Comparison of ENCODE assay signal across 12 cellular contexts in genomic region chr3:178676942-178677606, GRCh38.
DNase-seq lines count a peak whose midpoint lies in the region; ATAC-seq, FAIRE-seq and TF ChIP-seq lines count a peak whose summit lies in the region.
"Had no signal": no experiment of that assay in that cellular context is flagged by ENCODE, and none has a peak within 500 bp of the region (broad histone marks: within the 10 kb centered on the region; RNA-seq: fewer than 3 reads in every experiment).

No MANE protein-coding gene starts in this region.

- ATAC-seq in GM19351 (IDR thresholded peaks at IDR 0.05; ENCODE audit: unreplicated experiment): peak; percentile 81
- peak; percentile 76 for ATAC-seq in HG02759 (IDR thresholded peaks at IDR 0.05; ENCODE audit: unreplicated experiment)
- peak; percentile 41 for ATAC-seq in HG03558 (IDR thresholded peaks at IDR 0.05; ENCODE audit: extremely low read depth, unreplicated experiment)

- H3K36me3 Mint-ChIP-seq in progenitor cell of endocrine pancreas (ENCODE audit: insufficient read depth): no peaks in the 10 kb centered on the region
- H3K36me3 Mint-ChIP-seq: immature natural killer cell had no signal

- TF ChIP-seq POLR2A in GM12891 (IDR thresholded peaks at IDR 0.05; ENCODE audit: low read depth, low read length): no peak
- TF ChIP-seq POLR2A in erythroblast (IDR thresholded peaks at IDR 0.05; ENCODE audit: low read length): no peak

- no peak overlapping the region for H3K4me3 Mint-ChIP-seq in progenitor cell of endocrine pancreas (ENCODE audit: low read depth)
- H3K4me3 Mint-ChIP-seq: HFFc6, immature natural killer cell had no signal

- H3K9me3 Mint-ChIP-seq in progenitor cell of endocrine pancreas (ENCODE audit: low read depth): no peaks in the 10 kb centered on the region

- H3K27me3 Mint-ChIP-seq in progenitor cell of endocrine pancreas: no peaks in the 10 kb centered on the region

- TF ChIP-seq CTCF in progenitor cell of endocrine pancreas (IDR thresholded peaks at IDR 0.05; ENCODE audit: unreplicated experiment): no peak

- no peak for DNase-seq in GM12891 (ENCODE audit: insufficient read length, low spot score)
- no peak for DNase-seq in activated gamma-delta T cell (lab: John Stamatoyannopoulos, UW)
- no peak for DNase-seq in erythroblast (lab: John Stamatoyannopoulos, UW)
- no peak for DNase-seq in NCI-H2029 (lab: John Stamatoyannopoulos, UW)
- no peak for DNase-seq in progenitor cell of endocrine pancreas (ENCODE audit: low spot score, unreplicated experiment)
- DNase-seq: activated CD4-positive, alpha-beta T cell treated with anti-CD3 and anti-CD28 coated beads for 1 hour; GF-D8; HFFc6; immature natural killer cell had no signal

- no peaks in the 10 kb centered on the region for H3K4me1 Mint-ChIP-seq in progenitor cell of endocrine pancreas (ENCODE audit: low read depth)
- H3K4me1 Mint-ChIP-seq: immature natural killer cell had no signal

- H3K27ac Mint-ChIP-seq in progenitor cell of endocrine pancreas: no peak overlapping the region
- H3K27ac Mint-ChIP-seq: HFFc6, immature natural killer cell had no signal

- peak; percentile 66 for FAIRE-seq in GM12891 (lab: Jason Lieb, UNC)

TF ChIP-seq in GM12891, 5 proteins besides CTCF, POLR2A, EP300 and RAD21:
- TF ChIP-seq SPI1 (IDR thresholded peaks at IDR 0.05; ENCODE audit: low read depth, low read length) (peak; percentile 87), TAF1 (IDR thresholded peaks at IDR 0.05; ENCODE audit: low read depth, low read length) (no peak; the same call in 1 of the 2 replicates)
